In genomic region chr7:27119412-27119911, GRCh38 we compare ENCODE assay signal across 8 cellular contexts. TPM values are rescaled to one million over a fixed set of nuclear protein-coding genes. Genes with fewer than 3 reads are reported as not detected.
"Had no signal": no experiment of that assay in that cellular context is flagged by ENCODE, and none has a peak within 500 bp of the region (broad histone marks: within the 10 kb centered on the region; RNA-seq: fewer than 3 reads in every experiment).

No MANE protein-coding gene starts in this region.

- H3K36me3 Mint-ChIP-seq: activated CD8-positive, alpha-beta memory T cell treated with anti-CD3 and anti-CD28 coated beads, Interleukin-2, amount 10 ng/mL, durations not matched to agents 7 days and 5 days had no signal

- H3K4me2 ChIP-seq: SK-N-SH had no signal

- H3K27me3 Mint-ChIP-seq: activated CD4-positive, alpha-beta T cell treated with anti-CD3 and anti-CD28 coated beads, Interleukin-2, amount 10 ng/mL, durations not matched to agents 7 days and 5 days; activated CD8-positive, alpha-beta memory T cell treated with anti-CD3 and anti-CD28 coated beads, Interleukin-2, amount 10 ng/mL, durations not matched to agents 7 days and 5 days had no signal

- DNase-seq: activated CD4-positive, alpha-beta T cell treated with anti-CD3 and anti-CD28 coated beads, Interleukin-2, amount 10 ng/mL, durations not matched to agents 7 days and 5 days; activated CD8-positive, alpha-beta memory T cell treated with anti-CD3 and anti-CD28 coated beads, Interleukin-2, amount 10 ng/mL, durations not matched to agents 7 days and 5 days; Karpas-422; NCI-H1694 treated with DMSO at 0.1 percent for 48 hours; NCI-H69; SK-N-SH had no signal

- H3K4me3 Mint-ChIP-seq: activated CD4-positive, alpha-beta T cell treated with anti-CD3 and anti-CD28 coated beads, Interleukin-2, amount 10 ng/mL, durations not matched to agents 7 days and 5 days; activated CD8-positive, alpha-beta memory T cell treated with anti-CD3 and anti-CD28 coated beads, Interleukin-2, amount 10 ng/mL, durations not matched to agents 7 days and 5 days had no signal

- H3K4me1 Mint-ChIP-seq: activated CD4-positive, alpha-beta T cell treated with anti-CD3 and anti-CD28 coated beads, Interleukin-2, amount 10 ng/mL, durations not matched to agents 7 days and 5 days; activated CD8-positive, alpha-beta memory T cell treated with anti-CD3 and anti-CD28 coated beads, Interleukin-2, amount 10 ng/mL, durations not matched to agents 7 days and 5 days had no signal

- H3K9ac ChIP-seq: SK-N-SH had no signal

- H3K9me3 ChIP-seq: SK-N-SH had no signal

- H3K27ac Mint-ChIP-seq: activated CD4-positive, alpha-beta T cell treated with anti-CD3 and anti-CD28 coated beads, Interleukin-2, amount 10 ng/mL, durations not matched to agents 7 days and 5 days; activated CD8-positive, alpha-beta memory T cell treated with anti-CD3 and anti-CD28 coated beads, Interleukin-2, amount 10 ng/mL, durations not matched to agents 7 days and 5 days had no signal

- H3K9me3 Mint-ChIP-seq: activated CD4-positive, alpha-beta T cell treated with anti-CD3 and anti-CD28 coated beads, Interleukin-2, amount 10 ng/mL, durations not matched to agents 7 days and 5 days had no signal

- ATAC-seq: activated CD8-positive, alpha-beta memory T cell treated with anti-CD3 and anti-CD28 coated beads, Interleukin-2, amount 10 ng/mL, durations not matched to agents 7 days and 5 days had no signal

- FAIRE-seq: HTR-8/SVneo had no signal

RNA-seq across cellular contexts. Expression of gene HOXA4, which starts 11.1 kb away (rescaled TPM):
- total RNA-seq: activated CD8-positive, alpha-beta memory T cell treated with anti-CD3 and anti-CD28 coated beads, Interleukin-2, amount 10 ng/mL, durations not matched to agents 7 days and 5 days had no signal
- polyA plus RNA-seq: SK-N-SH had no signal

RNA-seq across cellular contexts. Expression of gene HOXA2, which starts 17.0 kb away (rescaled TPM):
- total RNA-seq: activated CD4-positive, alpha-beta T cell treated with anti-CD3 and anti-CD28 coated beads, Interleukin-2, amount 10 ng/mL, durations not matched to agents 7 days and 5 days; activated CD8-positive, alpha-beta memory T cell treated with anti-CD3 and anti-CD28 coated beads, Interleukin-2, amount 10 ng/mL, durations not matched to agents 7 days and 5 days; T-helper 2 cell treated with Interferon-gamma antibody and Interleukin-4, amounts not matched to agents 100 ng/mL and 5 ng/mL, for 36 hours had no signal
- polyA plus RNA-seq: SK-N-SH had no signal

RNA-seq across cellular contexts. Expression of gene HOXA1, which starts 23.7 kb away (rescaled TPM):
- polyA plus RNA-seq: SK-N-SH had no signal

RNA-seq across cellular contexts. Expression of gene HOXA5, which starts 24.0 kb away (rescaled TPM):
- total RNA-seq: activated CD4-positive, alpha-beta T cell treated with anti-CD3 and anti-CD28 coated beads, Interleukin-2, amount 10 ng/mL, durations not matched to agents 7 days and 5 days; activated CD8-positive, alpha-beta memory T cell treated with anti-CD3 and anti-CD28 coated beads, Interleukin-2, amount 10 ng/mL, durations not matched to agents 7 days and 5 days; T-helper 2 cell treated with Interferon-gamma antibody and Interleukin-4, amounts not matched to agents 100 ng/mL and 5 ng/mL, for 36 hours had no signal
- polyA plus RNA-seq: SK-N-SH had no signal

RNA-seq across cellular contexts. Expression of gene HOXA6, which starts 28.1 kb away (rescaled TPM):
- total RNA-seq: activated CD4-positive, alpha-beta T cell treated with anti-CD3 and anti-CD28 coated beads, Interleukin-2, amount 10 ng/mL, durations not matched to agents 7 days and 5 days; activated CD8-positive, alpha-beta memory T cell treated with anti-CD3 and anti-CD28 coated beads, Interleukin-2, amount 10 ng/mL, durations not matched to agents 7 days and 5 days; T-helper 2 cell treated with Interferon-gamma antibody and Interleukin-4, amounts not matched to agents 100 ng/mL and 5 ng/mL, for 36 hours had no signal
- polyA plus RNA-seq: SK-N-SH had no signal
